ENCODE assay signal across 34 cellular contexts in the genomic region with DNA sequence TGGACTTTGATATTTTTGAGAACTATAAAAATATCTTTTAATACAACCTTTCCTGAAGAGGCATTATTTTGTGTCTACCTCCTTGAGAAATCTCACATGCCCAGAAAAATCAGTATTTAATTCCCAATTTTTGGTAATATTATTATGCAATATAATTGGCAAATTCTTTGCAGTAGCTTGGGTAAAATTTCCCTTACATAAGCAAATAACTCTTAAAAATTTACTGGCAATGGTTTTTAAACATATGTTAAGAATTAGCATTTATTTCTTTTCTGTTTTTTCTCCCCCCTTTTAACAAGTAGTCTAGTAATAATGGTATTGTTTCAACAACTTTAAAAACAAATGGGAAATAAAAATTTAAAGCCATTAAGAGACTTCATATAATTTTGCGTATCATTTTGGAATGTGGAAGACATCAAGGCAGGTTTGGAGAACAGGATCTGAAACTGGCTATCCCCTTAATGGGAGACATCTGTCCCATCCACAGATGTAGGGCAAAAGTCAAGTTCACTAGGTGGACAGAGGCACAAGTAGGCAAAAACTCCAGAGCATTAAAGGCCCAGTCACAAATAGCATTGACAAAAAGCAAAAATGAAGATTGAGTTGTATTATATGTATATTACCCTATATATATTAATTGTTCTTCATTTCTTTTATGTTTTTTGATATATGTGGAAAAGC.
"Had no signal": no experiment of that assay in that cellular context is flagged by ENCODE, and none has a peak within 500 bp of the region (broad histone marks: within the 10 kb centered on the region; RNA-seq: fewer than 3 reads in every experiment).

No MANE protein-coding gene starts in this region.

- H3K4me3 ChIP-seq: adrenal gland, body of pancreas, breast epithelium, MG63, Peyer's patch had no signal

- H3K36me3 ChIP-seq: adrenal gland, breast epithelium, MG63, Peyer's patch had no signal

- DNase-seq: activated B cell treated with CpG ODN at 0.5 μM for 24 hours; activated CD4-positive, alpha-beta memory T cell treated with anti-CD3 and anti-CD28 coated beads for 36 hours; activated CD4-positive, alpha-beta T cell treated with anti-CD3 and anti-CD28 coated beads for 4 hours; activated CD4-positive, alpha-beta T cell treated with anti-CD3 and anti-CD28 coated beads, Interleukin-2, amount 50 U/mL, for 1 hour; activated CD4-positive, CD25-positive, alpha-beta regulatory T cell treated with anti-CD3 and anti-CD28 coated beads, Interleukin-2, amount 50 U/mL, for 72 hours; activated CD8-positive, alpha-beta memory T cell treated with anti-CD3 and anti-CD28 coated beads, Interleukin-2, amount 50 U/mL, for 4 hours; activated gamma-delta T cell treated with Interleukin-2 at 50 U/mL for 16 hours; activated naive CD4-positive, alpha-beta T cell treated with anti-CD3 and anti-CD28 coated beads for 36 hours; activated T-cell treated with anti-CD3 and anti-CD28 coated beads for 4 hours; activated T-cell treated with anti-CD3 and anti-CD28 coated beads, Interleukin-2, amount 50 U/mL, for 4 hours; adrenal gland; body of pancreas; Kasumi-1; KG1; MG63; NCI-H1048; NCI-H1105 treated with DMSO at 0.1 percent for 48 hours; NCI-H1436; NCI-H1694; NCI-H1930; NCI-H2081 treated with DMSO at 0.1 percent for 48 hours; NCI-H226; NCI-H524 treated with DMSO at 0.1 percent for 48 hours; NCI-H748 treated with DMSO at 0.1 percent for 48 hours; NK-92 treated with Interleukin-12 subunit alpha and Interleukin-12 subunit beta, amount 100 ng/mL, for 24 hours; PC-3; Peyer's patch; SIG-M5 had no signal

- ATAC-seq: activated naive CD4-positive, alpha-beta T cell treated with anti-CD3 and anti-CD28 coated beads, Interleukin-2, amount 50 U/mL, for 72 hours; activated T-cell treated with anti-CD3 and anti-CD28 coated beads, Interleukin-2, amount 50 U/mL, for 4 hours; body of pancreas; PC-3; Right ventricle myocardium inferior had no signal

- H3K9me3 ChIP-seq: adrenal gland, body of pancreas, breast epithelium, MG63, Peyer's patch had no signal

- H3K4me1 ChIP-seq: body of pancreas, breast epithelium had no signal

- FAIRE-seq: astrocyte had no signal

- H3K27ac ChIP-seq: adrenal gland, body of pancreas, breast epithelium, Peyer's patch, RWPE1, VCaP had no signal

- H3K27me3 ChIP-seq: adrenal gland, body of pancreas, breast epithelium, MG63, Peyer's patch had no signal
